8 cellular contexts compared by ENCODE assay signal in the genomic region with DNA sequence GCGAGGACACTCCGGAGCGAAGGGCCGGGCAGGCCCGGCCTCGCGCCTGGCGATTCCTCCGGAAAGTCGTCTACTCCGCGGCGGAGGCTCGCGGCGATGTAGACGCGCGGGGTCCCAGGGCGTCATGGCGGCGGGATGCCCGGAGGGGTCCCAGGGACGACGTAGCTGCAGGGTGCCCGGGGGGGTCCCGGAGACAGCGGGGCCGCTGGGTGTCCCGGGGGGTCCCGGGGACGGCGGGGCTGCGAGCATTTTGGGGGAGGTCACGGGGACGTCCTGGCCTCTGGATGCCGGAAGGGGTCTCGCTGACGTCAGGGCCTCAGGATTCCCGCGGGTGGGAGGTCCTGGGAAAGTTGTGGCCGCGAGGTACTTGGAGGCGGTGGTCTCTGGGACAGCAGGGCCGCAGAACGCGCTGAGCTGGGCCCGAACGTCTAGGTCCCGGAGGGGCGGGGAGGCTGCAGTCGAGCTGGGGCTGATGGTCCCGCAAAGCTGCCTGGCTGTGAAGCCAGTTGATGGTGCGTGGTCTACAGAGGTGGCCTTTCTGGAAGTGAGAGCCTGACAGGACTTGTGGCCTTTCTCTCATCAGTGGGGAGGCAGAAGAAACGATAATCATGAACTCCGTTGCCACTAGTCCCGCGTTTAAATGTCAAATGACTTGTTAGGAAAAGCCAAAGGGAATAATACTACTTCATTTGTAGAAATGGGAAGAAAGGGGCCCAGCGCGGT. TPM values are rescaled to one million over a fixed set of nuclear protein-coding genes. Genes with fewer than 3 reads are reported as not detected.
DNase-seq lines count a peak whose midpoint lies in the region; ATAC-seq, FAIRE-seq and TF ChIP-seq lines count a peak whose summit lies in the region.

No MANE protein-coding gene starts in this region.

- peaks cover 0 to 54% (median 31%) of the 10 kb centered on the region in 11 experiments; a peak in 17 of 22 replicates for H4K20me1 ChIP-seq in BLaER1 treated with 17β-estradiol and CSF1 and Interleukin-3, amounts not matched to agents 10 nM and 100 nM

- H3K27ac ChIP-seq in BLaER1 treated with 17β-estradiol and CSF1 and Interleukin-3, amounts not matched to agents 10 nM and 100 nM = peak overlapping the region; percentile 80 to 95 (median 94)
- H3K27ac ChIP-seq in pancreas = peak overlapping the region; percentile 91 to 98 (median 96)

- 0% methylated on average over 59 to 60 of the region's 60 CpGs for WGBS in pancreas, 2 donors

- peak overlapping the region; percentile 80 to 97 (median 92) for H3K4me2 ChIP-seq in BLaER1 treated with 17β-estradiol and CSF1 and Interleukin-3, amounts not matched to agents 10 nM and 100 nM

- H3K36me3 Mint-ChIP-seq in glutamatergic neuron (ENCODE audit: unreplicated experiment) = no peaks in the 10 kb centered on the region

- no peaks in the 10 kb centered on the region for H3K27me3 ChIP-seq in BLaER1 treated with 17β-estradiol and CSF1 and Interleukin-3, amounts not matched to agents 10 nM and 100 nM
- no peaks in the 10 kb centered on the region for H3K27me3 ChIP-seq in pancreas

- no peaks in the 10 kb centered on the region for H3K9me3 ChIP-seq in BLaER1 treated with 17β-estradiol and CSF1 and Interleukin-3, amounts not matched to agents 10 nM and 100 nM (replicated peaks in 1 of 11)
- no peaks in the 10 kb centered on the region for H3K9me3 ChIP-seq in pancreas

- TF ChIP-seq CTCF in glutamatergic neuron (IDR thresholded peaks at IDR 0.05; ENCODE audit: partially characterized antibody, unreplicated experiment) = no peak
- TF ChIP-seq CTCF in pancreas (IDR thresholded peaks at IDR 0.05) = no peak

- ATAC-seq in GM21528 (IDR thresholded peaks at IDR 0.05; ENCODE audit: low FRiP score, unreplicated experiment) = peak; percentile 10
- ATAC-seq in pancreas = peak; percentile 14 to 38 (median 26)

- H3K36me3 ChIP-seq in BLaER1 treated with 17β-estradiol and CSF1 and Interleukin-3, amounts not matched to agents 10 nM and 100 nM = peaks cover 36 to 42% (median 38%) of the 10 kb centered on the region in 11 experiments
- H3K36me3 ChIP-seq in pancreas = peaks cover 0 to 23% (median 7%) of the 10 kb centered on the region in 3 donors

- H3K4me3 Mint-ChIP-seq in glutamatergic neuron (ENCODE audit: unreplicated experiment) = peak overlapping the region; percentile 91

- DNase-seq in NCI-H69 (lab: John Stamatoyannopoulos, UW) = peak; percentile 34
- DNase-seq in activated gamma-delta T cell treated with anti-CD3 and anti-CD28 coated beads, Interleukin-2, amount 50 U/mL, for 16 hours (ENCODE audit: low read depth) = peak; percentile 4
- DNase-seq in glutamatergic neuron = peak; percentile 69
- DNase-seq in pancreas = peak in 4 of 6 donors; percentile 41 to 79 (median 57)
- DNase-seq in GF-D8 (lab: John Stamatoyannopoulos, UW) = no peak
- DNase-seq in COLO829 (ENCODE audit: low spot score) = no peak

- H3K9me3 Mint-ChIP-seq in glutamatergic neuron (ENCODE audit: unreplicated experiment) = peaks cover 9% of the 10 kb centered on the region

- H3K9ac ChIP-seq in BLaER1 treated with 17β-estradiol and CSF1 and Interleukin-3, amounts not matched to agents 10 nM and 100 nM = peak overlapping the region; percentile 92 to 99 (median 96)

- peaks cover 18 to 24% (median 21%) of the 10 kb centered on the region in 10 experiments for H3K4me1 ChIP-seq in BLaER1 treated with 17β-estradiol and CSF1 and Interleukin-3, amounts not matched to agents 10 nM and 100 nM
- H3K4me1 ChIP-seq in pancreas = peaks cover 0 to 13% (median 6%) of the 10 kb centered on the region in 3 donors

- no peak for FAIRE-seq in pancreas (lab: Jason Lieb, UNC)

- H3K27ac Mint-ChIP-seq in glutamatergic neuron (ENCODE audit: unreplicated experiment) = peak overlapping the region; percentile 80

- peaks cover 9% of the 10 kb centered on the region for H3K27me3 Mint-ChIP-seq in glutamatergic neuron (ENCODE audit: unreplicated experiment)

- intact Hi-C loops in pancreas (cut with DNase I) = no loop called here

- peaks cover 2% of the 10 kb centered on the region for H3K4me1 Mint-ChIP-seq in glutamatergic neuron (ENCODE audit: low read depth, unreplicated experiment)

- H3K4me3 ChIP-seq in BLaER1 treated with 17β-estradiol and CSF1 and Interleukin-3, amounts not matched to agents 10 nM and 100 nM = peak overlapping the region; percentile 87 to 99 (median 98)
- peak overlapping the region; percentile 81 to 95 (median 90) for H3K4me3 ChIP-seq in pancreas

RNA-seq across cellular contexts. Expression of a gene that starts 0.6 kb away (rescaled TPM):
- total RNA-seq in glutamatergic neuron (ENCODE audit: unreplicated experiment) = 10.1 TPM
- 1 to 10 TPM; 3.1 to 5.6 (median 5.2) TPM for total RNA-seq in pancreas
- 10 to 100 TPM in 1 of 2 donors, 1 to 10 TPM in 1; 5.2 to 10.4 TPM for polyA plus RNA-seq in pancreas

RNA-seq across cellular contexts. Expression of a gene that starts 0.6 kb away (rescaled TPM):
- total RNA-seq in glutamatergic neuron (ENCODE audit: unreplicated experiment) (13.7 TPM), pancreas (1 to 10 TPM; 3.3 to 6.4 (median 5.2) TPM)
- 1 to 10 TPM; 2.1 to 3.5 TPM for polyA plus RNA-seq in pancreas

RNA-seq across cellular contexts. Expression of a gene that starts 0.9 kb away (rescaled TPM):
- total RNA-seq in glutamatergic neuron (ENCODE audit: unreplicated experiment) = 2.2 TPM
- 1 to 10 TPM; 1.3 to 6.5 (median 4.0) TPM for total RNA-seq in pancreas
- polyA plus RNA-seq in pancreas = 1 to 10 TPM; 4.2 to 5.7 TPM

RNA-seq across cellular contexts. Expression of a gene that starts 39.9 kb away (rescaled TPM):
- total RNA-seq in glutamatergic neuron (ENCODE audit: unreplicated experiment) = 15.1 TPM
- 1 to 10 TPM; 2.2 to 5.9 (median 4.0) TPM for total RNA-seq in pancreas
- 1 to 10 TPM; 1.1 to 2.1 TPM for polyA plus RNA-seq in pancreas

Comparison
In these comparisons a context has a peak if more than half of its experiments do, and no peak if none do; other contexts are left out.
1. DNase-seq: peak in NCI-H69 (single experiment), activated gamma-delta T cell treated with anti-CD3 and anti-CD28 coated beads, Interleukin-2, amount 50 U/mL, for 16 hours (single experiment), glutamatergic neuron (single experiment) and pancreas (4 of 6); none in GF-D8 (single experiment) and COLO829 (single experiment).